Comparison of ENCODE assay signal across 28 cellular contexts in genomic region chr11:128680906-128681305, GRCh38.
"Had no signal": no experiment of that assay in that cellular context is flagged by ENCODE, and none has a peak within 500 bp of the region (broad histone marks: within the 10 kb centered on the region; RNA-seq: fewer than 3 reads in every experiment).

No MANE protein-coding gene starts in this region.

- H3K9me3 Mint-ChIP-seq: activated CD4-positive, alpha-beta memory T cell treated with anti-CD3 and anti-CD28 coated beads, Interleukin-2, amount 10 ng/mL, durations not matched to agents 7 days and 5 days; activated naive CD4-positive, alpha-beta T cell treated with anti-CD3 and anti-CD28 coated beads, Interleukin-2, amount 10 ng/mL, durations not matched to agents 7 days and 5 days; activated T-helper 2 cell treated with anti-CD3 and anti-CD28 coated beads, Interferon-gamma antibody, Interleukin-2, Interleukin-4, amounts not matched to agents 10 μg/mL and 5 μg/mL and 100 μg/mL, durations not matched to agents 14 hours and 24 hours and 36 hours; IgD-negative memory B cell; T-helper 1 cell treated with Interleukin-12 subunit alpha and Interleukin-12 subunit beta and Interleukin-4 antibody, amounts not matched to agents 30 μg/mL and 1 μg/mL, for 36 hours had no signal

- H3K36me3 ChIP-seq: SJSA1, WERI-Rb-1 had no signal

- DNase-seq: activated CD4-positive, alpha-beta memory T cell treated with anti-CD3 and anti-CD28 coated beads, Interleukin-2, amount 10 ng/mL, durations not matched to agents 7 days and 5 days; activated CD4-positive, alpha-beta T cell treated with anti-CD3 and anti-CD28 coated beads for 36 hours; activated CD4-positive, alpha-beta T cell treated with anti-CD3 and anti-CD28 coated beads, Interleukin-2, amount 50 U/mL, for 1 hour; activated gamma-delta T cell treated with Interleukin-2 at 50 U/mL for 16 hours; activated naive CD4-positive, alpha-beta T cell treated with anti-CD3 and anti-CD28 coated beads, Interleukin-2, amount 10 ng/mL, durations not matched to agents 7 days and 5 days; activated T-cell treated with anti-CD3 and anti-CD28 coated beads for 4 hours; activated T-cell treated with anti-CD3 and anti-CD28 coated beads, Interleukin-2, amount 50 U/mL, for 48 hours; aorta; central memory CD4-positive, alpha-beta T cell; MM.1S; NCI-H1105; NCI-H1436; NCI-H187; NCI-H2081; NCI-H2171 treated with DMSO at 0.1 percent for 48 hours; NCI-H345; NCI-H510A treated with DMSO at 0.1 percent for 48 hours; PC-3; SHP77; T-helper 9 cell; WERI-Rb-1 had no signal

- H3K27me3 ChIP-seq: SJSA1 had no signal

- H3K27ac ChIP-seq: SJSA1, WERI-Rb-1 had no signal

- FAIRE-seq: bronchial epithelial cell, RCC 7860 had no signal

- H3K4me3 Mint-ChIP-seq: activated CD4-positive, alpha-beta memory T cell treated with anti-CD3 and anti-CD28 coated beads, Interleukin-2, amount 10 ng/mL, durations not matched to agents 7 days and 5 days; activated CD4-positive, alpha-beta T cell treated with anti-CD3 and anti-CD28 coated beads for 36 hours; activated naive CD4-positive, alpha-beta T cell treated with anti-CD3 and anti-CD28 coated beads, Interleukin-2, amount 10 ng/mL, durations not matched to agents 7 days and 5 days; IgD-negative memory B cell; T-helper 1 cell treated with Interleukin-12 subunit alpha and Interleukin-12 subunit beta and Interleukin-4 antibody, amounts not matched to agents 30 μg/mL and 1 μg/mL, for 36 hours had no signal

- H3K27ac Mint-ChIP-seq: activated CD4-positive, alpha-beta memory T cell treated with anti-CD3 and anti-CD28 coated beads, Interleukin-2, amount 10 ng/mL, durations not matched to agents 7 days and 5 days; activated CD4-positive, alpha-beta T cell treated with anti-CD3 and anti-CD28 coated beads for 36 hours; activated naive CD4-positive, alpha-beta T cell treated with anti-CD3 and anti-CD28 coated beads, Interleukin-2, amount 10 ng/mL, durations not matched to agents 7 days and 5 days; activated T-helper 2 cell treated with anti-CD3 and anti-CD28 coated beads, Interferon-gamma antibody, Interleukin-2, Interleukin-4, amounts not matched to agents 10 μg/mL and 5 μg/mL and 100 μg/mL, durations not matched to agents 14 hours and 24 hours and 36 hours; IgD-negative memory B cell; T-helper 1 cell treated with Interleukin-12 subunit alpha and Interleukin-12 subunit beta and Interleukin-4 antibody, amounts not matched to agents 30 μg/mL and 1 μg/mL, for 36 hours had no signal

- H3K36me3 Mint-ChIP-seq: activated naive CD4-positive, alpha-beta T cell treated with anti-CD3 and anti-CD28 coated beads, Interleukin-2, amount 10 ng/mL, durations not matched to agents 7 days and 5 days; IgD-negative memory B cell had no signal

- H3K4me3 ChIP-seq: SJSA1 had no signal

- ATAC-seq: activated CD4-positive, alpha-beta T cell treated with anti-CD3 and anti-CD28 coated beads for 36 hours; PC-3; SK-N-SH treated with all-trans-retinoic acid at 6 μM for 48 hours had no signal

- H3K4me1 ChIP-seq: SJSA1 had no signal

- H3K9me3 ChIP-seq: SJSA1 had no signal
